ENCODE assay signal across 13 cellular contexts in the genomic region with DNA sequence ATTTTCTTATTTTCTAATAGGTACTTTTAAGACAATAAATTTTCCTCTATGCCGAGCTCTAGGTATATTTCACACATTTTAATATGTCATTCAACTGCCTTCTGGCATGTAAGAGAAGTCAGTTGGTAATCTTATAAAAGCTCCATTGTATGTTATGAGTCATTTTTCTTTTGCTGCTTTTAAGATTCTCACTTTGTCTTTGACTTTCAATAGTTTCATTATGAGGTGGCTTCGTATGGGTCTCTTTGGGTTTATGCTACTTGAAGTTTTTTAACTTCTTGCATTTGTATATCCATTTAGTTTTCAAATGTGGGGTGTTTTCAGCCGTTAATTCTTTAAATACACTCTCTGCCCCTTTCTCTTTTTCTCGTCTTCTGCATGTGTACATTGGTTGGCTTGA.
A peak's percentile ranks its signal among the peaks of the same experiment; 100 is the strongest.
DNase-seq lines count a peak whose midpoint lies in the region; ATAC-seq and TF ChIP-seq lines count a peak whose summit lies in the region.
"Had no signal": no experiment of that assay in that cellular context is flagged by ENCODE, and none has a peak within 500 bp of the region (broad histone marks: within the 10 kb centered on the region; RNA-seq: fewer than 3 reads in every experiment).

No MANE protein-coding gene starts in this region.

- H2AK5ac ChIP-seq in IMR-90 (ENCODE audit: low read depth, low read length): no peak overlapping the region

- H4K20me1 ChIP-seq in IMR-90 (ENCODE audit: insufficient read depth, low read length): no peaks in the 10 kb centered on the region
- H4K20me1 ChIP-seq: BLaER1 treated with 17β-estradiol and CSF1 and Interleukin-3, amounts not matched to agents 10 nM and 100 nM had no signal

- no peaks in the 10 kb centered on the region for H3K4me1 ChIP-seq in IMR-90 (ENCODE audit: control insufficient read depth, insufficient read depth, low read length)
- no peaks in the 10 kb centered on the region for H3K4me1 ChIP-seq in upper lobe of right lung

- dilution Hi-C loops in IMR-90 (cut with HindIII; ENCODE audit: low sequenced_read_pairs, unreplicated experiment): no loop called here

- H3K56ac ChIP-seq in IMR-90 (ENCODE audit: extremely low read depth, insufficient read depth, low read length): no peak overlapping the region

- H2BK5ac ChIP-seq in IMR-90 (ENCODE audit: low read depth, low read length, poor library complexity, severe bottlenecking): no peak overlapping the region

- ATAC-seq in GM19025 (IDR thresholded peaks at IDR 0.05; ENCODE audit: low read depth, unreplicated experiment) (peak; percentile 83), HG02798 (IDR thresholded peaks at IDR 0.05; ENCODE audit: poor library complexity, unreplicated experiment) (peak; percentile 82), IMR-90 (ENCODE audit: low read depth) (no peak), upper lobe of right lung (no peak)
- ATAC-seq: esophagus mucosa, GM23338 had no signal

- H4K8ac ChIP-seq in IMR-90 (ENCODE audit: low read depth in 2 of 2, low read length in 2 of 2): no peak overlapping the region

- BruUV-seq in IMR-90 (replicated peaks; lab: Mats Ljungman, UMichigan): no TSS peak

- no peaks in the 10 kb centered on the region for H3K9me3 ChIP-seq in IMR-90 (ENCODE audit: control insufficient read depth, insufficient read depth, low read length)
- no peaks in the 10 kb centered on the region for H3K9me3 ChIP-seq in upper lobe of right lung
- H3K9me3 ChIP-seq: thoracic aorta had no signal

- no peak overlapping the region for H2BK120ac ChIP-seq in IMR-90 (ENCODE audit: low read depth, low read length)

- no peak overlapping the region for H3K18ac ChIP-seq in IMR-90 (ENCODE audit: low read depth, low read length)

- intact Hi-C loops in IMR-90 (cut with micrococcal nuclease): no loop called here
- intact Hi-C loops in upper lobe of right lung (cut with DNase I): no loop called here

- H2AK9ac ChIP-seq in IMR-90 (replicated peaks; ENCODE audit: low read depth, low read length, poor library complexity): no peak overlapping the region

- H3K9me1 ChIP-seq in IMR-90 (ENCODE audit: insufficient read depth, low read length): no peaks in the 10 kb centered on the region

- H3K14ac ChIP-seq in IMR-90 (replicated peaks; ENCODE audit: low read depth, low read length): no peak overlapping the region

- no peak overlapping the region for H4K91ac ChIP-seq in IMR-90 (ENCODE audit: insufficient read depth, low read depth, low read length)

- no peak overlapping the region for H3K23ac ChIP-seq in IMR-90 (ENCODE audit: low read depth, low read length)

- H3K4ac ChIP-seq in IMR-90 (ENCODE audit: low read depth, low read length): no peak overlapping the region

- DNase-seq in EH (ENCODE audit: low read depth): peak; percentile 7
- peak; percentile 59 for DNase-seq in IMR-90
- no peak for DNase-seq in hepatic stellate cell (ENCODE audit: low spot score)
- DNase-seq in activated CD4-positive, alpha-beta T cell treated with anti-CD3 and anti-CD28 coated beads for 48 hours: no peak
- DNase-seq in upper lobe of right lung: no peak
- no peak for DNase-seq in NCI-H526 treated with DMSO at 0.1 percent for 48 hours (lab: John Stamatoyannopoulos, UW)
- DNase-seq: NCI-H146 had no signal

- CTCF ChIA-PET in IMR-90 (lab: Yijun Ruan, JAX): no interaction called here

- H2AFZ ChIP-seq in IMR-90 (replicated peaks; ENCODE audit: low read length, poor library complexity): no peak overlapping the region
- H2AFZ ChIP-seq: GM23338 had no signal

- POLR2A ChIA-PET in IMR-90 (lab: Charles Lee; ENCODE audit: unreplicated experiment): no interaction called here

- TF ChIP-seq POLR2A in IMR-90 (IDR thresholded peaks at IDR 0.05; ENCODE audit: low read depth, low read length): no peak

- no peak overlapping the region for H4K5ac ChIP-seq in IMR-90 (ENCODE audit: low read depth, low read length)

- no peak overlapping the region for H3K9ac ChIP-seq in IMR-90 (ENCODE audit: low read depth, low read length)
- H3K9ac ChIP-seq: BLaER1 treated with 17β-estradiol and CSF1 and Interleukin-3, amounts not matched to agents 10 nM and 100 nM had no signal

- TF ChIP-seq CTCF in IMR-90 (conservative IDR thresholded peaks at IDR 0.05; ENCODE audit: low read depth, low read length) (no peak), upper lobe of right lung (IDR thresholded peaks at IDR 0.05) (no peak)

- in situ Hi-C loops in IMR-90 (cut with MboI; ENCODE audit: low sequenced_read_pairs): no loop called here

- no peak overlapping the region for H2BK20ac ChIP-seq in IMR-90 (ENCODE audit: low read depth, low read length)

- no peak overlapping the region for H3K27ac ChIP-seq in IMR-90 (ENCODE audit: insufficient read depth, low read length)
- no peak overlapping the region for H3K27ac ChIP-seq in upper lobe of right lung
- H3K27ac ChIP-seq: BLaER1 treated with 17β-estradiol and CSF1 and Interleukin-3, amounts not matched to agents 10 nM and 100 nM; thoracic aorta had no signal

- no peaks in the 10 kb centered on the region for H3K79me1 ChIP-seq in IMR-90 (ENCODE audit: low read depth in 1 of 2, low read length in 2 of 2)

- H3K27me3 ChIP-seq in IMR-90 (ENCODE audit: control insufficient read depth, insufficient read depth, low read length) (no peaks in the 10 kb centered on the region), upper lobe of right lung (no peaks in the 10 kb centered on the region)
- H3K27me3 ChIP-seq: BLaER1 treated with 17β-estradiol and CSF1 and Interleukin-3, amounts not matched to agents 10 nM and 100 nM had no signal

- WGBS in IMR-90 (ENCODE audit: extremely low coverage in 2 of 2, insufficient read length in 1 of 2), 2 experiments: no CpG with 5 or more reads among the region's 4 CpGs

- no peak for TF ChIP-seq RAD21 in IMR-90 (IDR thresholded peaks at IDR 0.05; ENCODE audit: low read length)

- H2BK15ac ChIP-seq in IMR-90 (ENCODE audit: low read depth, low read length): no peak overlapping the region

- H3K4me2 ChIP-seq in IMR-90 (ENCODE audit: low read depth, low read length): no peak overlapping the region
- H3K4me2 ChIP-seq: GM23338 had no signal

- H3K4me3 ChIP-seq in IMR-90 (ENCODE audit: insufficient read depth, low read depth, low read length): no peak overlapping the region
- no peak overlapping the region for H3K4me3 ChIP-seq in upper lobe of right lung
- H3K4me3 ChIP-seq: BLaER1 treated with 17β-estradiol and CSF1 and Interleukin-3, amounts not matched to agents 10 nM and 100 nM; GM23338; thoracic aorta had no signal

- no peaks in the 10 kb centered on the region for H3K36me3 ChIP-seq in IMR-90 (ENCODE audit: control insufficient read depth, insufficient read depth, low read length)
- H3K36me3 ChIP-seq in upper lobe of right lung: no peaks in the 10 kb centered on the region
- H3K36me3 ChIP-seq: BLaER1 treated with 17β-estradiol and CSF1 and Interleukin-3, amounts not matched to agents 10 nM and 100 nM; thoracic aorta had no signal

TF ChIP-seq in IMR-90, 13 proteins besides CTCF, POLR2A, EP300 and RAD21:
- TF ChIP-seq MAZ (IDR thresholded peaks at IDR 0.05; ENCODE audit: borderline replicate concordance, low read depth, low read length) (no peak), BHLHE40 (IDR thresholded peaks at IDR 0.05; ENCODE audit: low read depth, low read length) (no peak), MAFK (IDR thresholded peaks at IDR 0.05; ENCODE audit: low read depth, low read length) (no peak), CEBPB (IDR thresholded peaks at IDR 0.05; ENCODE audit: low read depth, low read length) (no peak)

Comparison
In these comparisons a context has a peak if more than half of its experiments do, and no peak if none do; other contexts are left out.
1. DNase-seq: peak in EH (single experiment) and IMR-90 (single experiment); none in hepatic stellate cell (single experiment), activated CD4-positive, alpha-beta T cell treated with anti-CD3 and anti-CD28 coated beads for 48 hours (single experiment), upper lobe of right lung (single experiment) and NCI-H526 treated with DMSO at 0.1 percent for 48 hours (single experiment).
2. ATAC-seq: peak in GM19025 (single experiment) and HG02798 (single experiment); none in IMR-90 (single experiment) and upper lobe of right lung (single experiment).